16 cellular contexts compared by ENCODE assay signal in the genomic region with DNA sequence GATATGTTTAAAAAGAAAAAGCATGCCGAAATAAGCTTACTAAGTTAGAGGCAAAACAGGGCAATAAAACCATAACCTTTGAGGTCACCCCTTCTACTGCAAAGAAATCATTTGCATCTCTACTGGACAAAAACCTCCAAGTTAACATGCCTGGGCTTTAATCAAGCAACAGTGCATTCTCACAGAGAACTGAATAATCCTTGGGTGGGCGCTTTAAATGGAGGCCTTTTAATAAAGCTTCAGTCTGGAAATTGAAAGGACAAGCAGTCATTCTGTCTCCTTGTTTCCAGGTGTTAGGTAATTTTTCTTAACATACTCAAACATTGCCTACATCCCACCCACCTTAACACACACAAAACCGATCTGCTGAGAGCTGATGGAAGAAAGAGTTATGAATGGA.
"Had no signal": no experiment of that assay in that cellular context is flagged by ENCODE, and none has a peak within 500 bp of the region (broad histone marks: within the 10 kb centered on the region; RNA-seq: fewer than 3 reads in every experiment).

No MANE protein-coding gene starts in this region.

- H3K27me3 Mint-ChIP-seq: activated naive CD8-positive, alpha-beta T cell treated with anti-CD3 and anti-CD28 coated beads, Interleukin-2, amount 50 U/mL, for 24 hours had no signal

- H3K9me3 Mint-ChIP-seq: activated naive CD4-positive, alpha-beta T cell treated with anti-CD3 and anti-CD28 coated beads for 36 hours; activated naive CD8-positive, alpha-beta T cell treated with anti-CD3 and anti-CD28 coated beads, Interleukin-2, amount 50 U/mL, for 24 hours; activated T-helper 2 cell treated with anti-CD3 and anti-CD28 coated beads, Interferon-gamma antibody, Interleukin-2, Interleukin-4, amounts not matched to agents 10 μg/mL and 5 μg/mL and 100 μg/mL, durations not matched to agents 14 hours and 24 hours and 36 hours had no signal

- H3K36me3 ChIP-seq: right lobe of liver, suprapubic skin had no signal

- H3K4me3 ChIP-seq: dorsolateral prefrontal cortex, lung, right lobe of liver, smooth muscle cell, suprapubic skin had no signal

- H3K4me1 Mint-ChIP-seq: activated naive CD8-positive, alpha-beta T cell treated with anti-CD3 and anti-CD28 coated beads, Interleukin-2, amount 50 U/mL, for 24 hours had no signal

- H3K9me3 ChIP-seq: right lobe of liver, suprapubic skin had no signal

- H3K4me3 Mint-ChIP-seq: activated naive CD4-positive, alpha-beta T cell treated with anti-CD3 and anti-CD28 coated beads for 36 hours; activated naive CD8-positive, alpha-beta T cell treated with anti-CD3 and anti-CD28 coated beads, Interleukin-2, amount 50 U/mL, for 24 hours had no signal

- H3K27me3 ChIP-seq: suprapubic skin had no signal

- H3K4me2 ChIP-seq: smooth muscle cell had no signal

- H3K27ac ChIP-seq: dorsolateral prefrontal cortex, right lobe of liver, suprapubic skin had no signal

- DNase-seq: activated CD4-positive, alpha-beta T cell treated with anti-CD3 and anti-CD28 coated beads, Interleukin-2, amount 50 U/mL, for 48 hours; activated naive CD4-positive, alpha-beta T cell treated with anti-CD3 and anti-CD28 coated beads for 36 hours; activated naive CD8-positive, alpha-beta T cell treated with anti-CD3 and anti-CD28 coated beads, Interleukin-2, amount 50 U/mL, for 24 hours; aorta; dorsolateral prefrontal cortex; erythroblast; left colon; nucleus accumbens; right lobe of liver; stimulated activated naive CD8-positive, alpha-beta T cell treated with anti-CD3 and anti-CD28 coated beads, Interleukin-15, Interleukin-2, amounts not matched to agents 100 U/mL and 50 U/mL, for 24 hours; T1000; trophoblast cell had no signal

- H3K4me1 ChIP-seq: right lobe of liver, suprapubic skin had no signal

- H3K27ac Mint-ChIP-seq: activated naive CD4-positive, alpha-beta T cell treated with anti-CD3 and anti-CD28 coated beads for 36 hours; activated naive CD8-positive, alpha-beta T cell treated with anti-CD3 and anti-CD28 coated beads, Interleukin-2, amount 50 U/mL, for 24 hours; activated T-helper 2 cell treated with anti-CD3 and anti-CD28 coated beads, Interferon-gamma antibody, Interleukin-2, Interleukin-4, amounts not matched to agents 10 μg/mL and 5 μg/mL and 100 μg/mL, durations not matched to agents 14 hours and 24 hours and 36 hours had no signal
